ENCODE assay signal across 9 cellular contexts in the genomic region with DNA sequence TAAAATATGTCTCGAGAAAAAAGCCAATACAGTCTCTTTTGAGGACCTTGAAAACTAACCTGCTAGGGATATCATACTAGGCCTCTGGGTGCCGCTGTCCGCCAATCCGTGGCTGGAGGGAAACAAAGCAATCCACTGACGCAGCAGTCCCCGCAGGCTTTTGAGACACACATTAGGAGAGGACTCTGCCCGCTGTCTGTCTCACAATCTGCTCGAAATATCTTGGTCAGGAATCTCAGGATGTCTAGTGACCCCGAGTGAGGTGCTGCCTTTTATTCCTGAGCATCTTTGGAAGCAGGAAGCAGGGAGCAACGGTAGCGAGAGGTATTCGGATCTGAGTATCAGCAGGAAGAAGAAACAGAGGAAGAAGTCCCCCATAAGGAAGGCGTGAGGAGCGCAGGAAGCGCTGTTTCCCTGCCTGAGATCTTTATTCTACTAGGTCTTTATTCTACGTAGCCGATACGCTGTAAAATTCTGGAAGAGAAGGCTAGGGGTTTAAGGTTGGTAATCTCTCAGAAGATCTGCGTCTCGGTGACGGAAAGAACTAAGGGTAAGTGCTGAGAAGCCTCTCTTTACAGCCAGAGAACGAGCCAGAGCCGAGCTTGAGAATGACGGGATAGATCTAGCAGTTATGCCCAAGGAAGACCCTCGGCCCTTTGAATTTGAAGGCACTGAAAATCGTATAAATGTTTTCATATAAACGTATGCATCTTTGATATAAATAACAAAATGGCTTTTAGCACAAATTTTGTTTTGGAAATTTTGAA. TPM values are rescaled to one million over a fixed set of nuclear protein-coding genes. Genes with fewer than 3 reads are reported as not detected.
DNase-seq lines count a peak whose midpoint lies in the region; ATAC-seq, FAIRE-seq and TF ChIP-seq lines count a peak whose summit lies in the region.
"Had no signal": no experiment of that assay in that cellular context is flagged by ENCODE, and none has a peak within 500 bp of the region (broad histone marks: within the 10 kb centered on the region; RNA-seq: fewer than 3 reads in every experiment).

No MANE protein-coding gene starts in this region.

- peaks cover 6% of the 10 kb centered on the region for H3K36me3 Mint-ChIP-seq in activated T-helper 2 cell treated with anti-CD3 and anti-CD28 coated beads, Interferon-gamma antibody, Interleukin-2, Interleukin-4, amounts not matched to agents 10 μg/mL and 5 μg/mL and 100 μg/mL, durations not matched to agents 14 hours and 24 hours and 36 hours (ENCODE audit: low read depth)

- no peaks in the 10 kb centered on the region for H4K20me1 ChIP-seq in OCI-LY3 (ENCODE audit: insufficient read depth, low read length)
- no peaks in the 10 kb centered on the region for H4K20me1 ChIP-seq in osteoblast (ENCODE audit: insufficient read depth, low read length)

- peaks cover 6% of the 10 kb centered on the region for H3K27me3 Mint-ChIP-seq in activated T-helper 2 cell treated with anti-CD3 and anti-CD28 coated beads, Interferon-gamma antibody, Interleukin-2, Interleukin-4, amounts not matched to agents 10 μg/mL and 5 μg/mL and 100 μg/mL, durations not matched to agents 14 hours and 24 hours and 36 hours (ENCODE audit: low read depth)

- in situ Hi-C loops in GM13977 (cut with MboI; ENCODE audit: low pct_unique_long_range_greater_than_20kb, low sequenced_read_pairs, unreplicated experiment): no loop called here

- peaks cover 9% of the 10 kb centered on the region for H3K4me1 Mint-ChIP-seq in activated T-helper 2 cell treated with anti-CD3 and anti-CD28 coated beads, Interferon-gamma antibody, Interleukin-2, Interleukin-4, amounts not matched to agents 10 μg/mL and 5 μg/mL and 100 μg/mL, durations not matched to agents 14 hours and 24 hours and 36 hours (ENCODE audit: low read depth)

- peak overlapping the region; percentile 95 for H3K4me3 Mint-ChIP-seq in activated T-helper 2 cell treated with anti-CD3 and anti-CD28 coated beads, Interferon-gamma antibody, Interleukin-2, Interleukin-4, amounts not matched to agents 10 μg/mL and 5 μg/mL and 100 μg/mL, durations not matched to agents 14 hours and 24 hours and 36 hours (ENCODE audit: low read depth)

- H3K9me3 ChIP-seq in OCI-LY3 (ENCODE audit: insufficient read depth, low read length) (0 out of 2 replicates have a peak, but pooled peaks cover 5% of the 10 kb centered on the region), osteoblast (ENCODE audit: low read depth, low read length) (no peaks in the 10 kb centered on the region), suprapubic skin (peaks cover 26% of the 10 kb centered on the region)

- no peaks in the 10 kb centered on the region for H3K27me3 ChIP-seq in OCI-LY3 (ENCODE audit: low read depth, low read length)
- peaks cover 4% of the 10 kb centered on the region for H3K27me3 ChIP-seq in osteoblast (ENCODE audit: insufficient read depth, low read length)
- H3K27me3 ChIP-seq in suprapubic skin: peaks cover 15% of the 10 kb centered on the region

- H3K79me2 ChIP-seq in OCI-LY3 (ENCODE audit: low read length) (no peaks in the 10 kb centered on the region), osteoblast (ENCODE audit: insufficient read depth, low read length) (no peaks in the 10 kb centered on the region)

- H3K9me3 Mint-ChIP-seq in activated T-helper 2 cell treated with anti-CD3 and anti-CD28 coated beads, Interferon-gamma antibody, Interleukin-2, Interleukin-4, amounts not matched to agents 10 μg/mL and 5 μg/mL and 100 μg/mL, durations not matched to agents 14 hours and 24 hours and 36 hours: peaks cover 20% of the 10 kb centered on the region

- peak overlapping the region; percentile 77 for H3K27ac Mint-ChIP-seq in activated T-helper 2 cell treated with anti-CD3 and anti-CD28 coated beads, Interferon-gamma antibody, Interleukin-2, Interleukin-4, amounts not matched to agents 10 μg/mL and 5 μg/mL and 100 μg/mL, durations not matched to agents 14 hours and 24 hours and 36 hours

- H3K36me3 ChIP-seq in OCI-LY3 (replicated peaks; ENCODE audit: low read depth, low read length): no peaks in the 10 kb centered on the region
- H3K36me3 ChIP-seq in osteoblast (ENCODE audit: insufficient read depth, low read length): no peaks in the 10 kb centered on the region
- H3K36me3 ChIP-seq in suprapubic skin: no peaks in the 10 kb centered on the region
- H3K36me3 ChIP-seq: neutrophil had no signal

- H3K4me2 ChIP-seq in OCI-LY3 (ENCODE audit: low read length): peak overlapping the region; percentile 90
- peak overlapping the region; percentile 98 for H3K4me2 ChIP-seq in osteoblast (ENCODE audit: insufficient read depth, low read length)

- no peak for TF ChIP-seq EP300 in suprapubic skin (IDR thresholded peaks at IDR 0.05)

- intact Hi-C loops in activated T-helper 2 cell treated with anti-CD3 and anti-CD28 coated beads, Interferon-gamma antibody, Interleukin-2, Interleukin-4, amounts not matched to agents 10 μg/mL and 5 μg/mL and 100 μg/mL, durations not matched to agents 14 hours and 24 hours and 36 hours (cut with micrococcal nuclease): loop anchor here (2.0 kb wide), 1 partner anchor 187 kb away; no protein-coding TSS in a partner anchor

- H3K4me1 ChIP-seq in OCI-LY3 (ENCODE audit: low read length): peaks cover 17% of the 10 kb centered on the region
- peaks cover 9% of the 10 kb centered on the region for H3K4me1 ChIP-seq in osteoblast (ENCODE audit: insufficient read depth, low read length)
- H3K4me1 ChIP-seq in suprapubic skin: no peaks in the 10 kb centered on the region

- DNase-seq in GM13977 (ENCODE audit: low spot score) (no peak), fibroblast of the conjunctiva (ENCODE audit: low read depth) (peak; percentile 26), osteoblast (ENCODE audit: insufficient read length, low spot score, missing footprints) (peak; percentile 89), suprapubic skin (ENCODE audit: low spot score in 2 of 2) (no peak), RCC 7860 (ENCODE audit: low spot score) (no peak)
- DNase-seq in activated T-helper 2 cell treated with anti-CD3 and anti-CD28 coated beads, Interferon-gamma antibody, Interleukin-2, Interleukin-4, amounts not matched to agents 10 μg/mL and 5 μg/mL and 100 μg/mL, durations not matched to agents 14 hours and 24 hours and 36 hours (ENCODE audit: low spot score): peak; percentile 58

- no peak for FAIRE-seq in RCC 7860 (lab: Jason Lieb, UNC)

- H3K27ac ChIP-seq in OCI-LY3 (ENCODE audit: low read length) (no peak overlapping the region), osteoblast (ENCODE audit: low read depth, low read length) (peak overlapping the region; percentile 47), suprapubic skin (no peak overlapping the region)
- H3K27ac ChIP-seq: neutrophil had no signal

- WGBS in suprapubic skin: 15% methylated on average over 27 of the region's 27 CpGs

- TF ChIP-seq POLR2A in suprapubic skin (IDR thresholded peaks at IDR 0.05): no peak

- H2AFZ ChIP-seq in OCI-LY3 (ENCODE audit: low read depth, low read length): peak overlapping the region; percentile 94
- H2AFZ ChIP-seq in osteoblast (ENCODE audit: low read length): peak overlapping the region; percentile 97

- ATAC-seq in HG02981 (IDR thresholded peaks at IDR 0.05; ENCODE audit: unreplicated experiment): peak; percentile 81

- H3K4me3 ChIP-seq in OCI-LY3 (ENCODE audit: low read length) (peak overlapping the region; percentile 90), osteoblast (ENCODE audit: insufficient read depth, low read length) (peak overlapping the region; percentile 77), suprapubic skin (peak overlapping the region; percentile 35)

- H3K9ac ChIP-seq in OCI-LY3 (ENCODE audit: low read length): peak overlapping the region; percentile 84

- TF ChIP-seq CTCF in GM13977 (IDR thresholded peaks at IDR 0.05; ENCODE audit: extremely low read depth, insufficient read depth, missing control alignments): peak; percentile 31
- peak; percentile 57 for TF ChIP-seq CTCF in OCI-LY3 (IDR thresholded peaks at IDR 0.05; ENCODE audit: low read depth, low read length)
- peak; percentile 85 for TF ChIP-seq CTCF in osteoblast (IDR thresholded peaks at IDR 0.05; ENCODE audit: extremely low read depth, low read depth, low read length)
- peak in 1 of 2 donors; percentile 18 for TF ChIP-seq CTCF in suprapubic skin (IDR thresholded peaks at IDR 0.05)

RNA-seq across cellular contexts. Expression of a gene that starts 4.0 kb away (rescaled TPM):
- 0.09 and 0.14 TPM in 2 replicates for total RNA-seq in activated T-helper 2 cell treated with anti-CD3 and anti-CD28 coated beads, Interferon-gamma antibody, Interleukin-2, Interleukin-4, amounts not matched to agents 10 μg/mL and 5 μg/mL and 100 μg/mL, durations not matched to agents 14 hours and 24 hours and 36 hours
- 1.1 and 1.5 TPM in 2 replicates for total RNA-seq in osteoblast
- total RNA-seq in suprapubic skin: under 1 TPM; 0.26 to 0.38 (median 0.33) TPM

RNA-seq across cellular contexts. Expression of a gene that starts 5.7 kb away (rescaled TPM):
- 67.1 and 70.5 TPM in 2 replicates for total RNA-seq in activated T-helper 2 cell treated with anti-CD3 and anti-CD28 coated beads, Interferon-gamma antibody, Interleukin-2, Interleukin-4, amounts not matched to agents 10 μg/mL and 5 μg/mL and 100 μg/mL, durations not matched to agents 14 hours and 24 hours and 36 hours
- total RNA-seq in osteoblast (44.2 and 48.1 TPM in 2 replicates), suprapubic skin (10 to 100 TPM; 47.3 to 70.3 (median 62.7) TPM)

RNA-seq across cellular contexts. Expression of a gene that starts 12.3 kb away (rescaled TPM):
- total RNA-seq in activated T-helper 2 cell treated with anti-CD3 and anti-CD28 coated beads, Interferon-gamma antibody, Interleukin-2, Interleukin-4, amounts not matched to agents 10 μg/mL and 5 μg/mL and 100 μg/mL, durations not matched to agents 14 hours and 24 hours and 36 hours: 0.09 and 0.11 TPM in 2 replicates
- total RNA-seq in osteoblast (2.7 and 2.9 TPM in 2 replicates), suprapubic skin (1 to 10 TPM; 2.0 to 3.4 (median 2.9) TPM)

RNA-seq across cellular contexts. Expression of a gene that starts 17.4 kb away (rescaled TPM):
- total RNA-seq in activated T-helper 2 cell treated with anti-CD3 and anti-CD28 coated beads, Interferon-gamma antibody, Interleukin-2, Interleukin-4, amounts not matched to agents 10 μg/mL and 5 μg/mL and 100 μg/mL, durations not matched to agents 14 hours and 24 hours and 36 hours: 0.11 and 0.16 TPM in 2 replicates
- total RNA-seq in osteoblast (2.4 and 2.9 TPM in 2 replicates), suprapubic skin (1 to 10 TPM; 1.3 to 2.3 (median 1.7) TPM)

RNA-seq across cellular contexts. Expression of a gene that starts 22.4 kb away (rescaled TPM):
- 0.16 TPM in 1 of 2 replicates, not detected in the other for total RNA-seq in activated T-helper 2 cell treated with anti-CD3 and anti-CD28 coated beads, Interferon-gamma antibody, Interleukin-2, Interleukin-4, amounts not matched to agents 10 μg/mL and 5 μg/mL and 100 μg/mL, durations not matched to agents 14 hours and 24 hours and 36 hours
- 0.36 and 0.59 TPM in 2 replicates for total RNA-seq in osteoblast
- 1 to 10 TPM in 2 of 4 donors, under 1 TPM in 2; 0.57 to 4.5 (median 0.99) TPM for total RNA-seq in suprapubic skin

Comparison
In these comparisons a context has a peak if more than half of its experiments do, and no peak if none do; other contexts are left out.
1. DNase-seq: peak in activated T-helper 2 cell treated with anti-CD3 and anti-CD28 coated beads, Interferon-gamma antibody, Interleukin-2, Interleukin-4, amounts not matched to agents 10 μg/mL and 5 μg/mL and 100 μg/mL, durations not matched to agents 14 hours and 24 hours and 36 hours (single experiment), fibroblast of the conjunctiva (single experiment) and osteoblast (single experiment); none in GM13977 (single experiment), suprapubic skin (0 of 2) and RCC 7860 (single experiment).
2. H3K4me3 ChIP-seq: peak in every context shown above with its lines; median percentile 90 in OCI-LY3; 77 in osteoblast; 35 in suprapubic skin.